28 cellular contexts compared by ENCODE assay signal in the genomic region with DNA sequence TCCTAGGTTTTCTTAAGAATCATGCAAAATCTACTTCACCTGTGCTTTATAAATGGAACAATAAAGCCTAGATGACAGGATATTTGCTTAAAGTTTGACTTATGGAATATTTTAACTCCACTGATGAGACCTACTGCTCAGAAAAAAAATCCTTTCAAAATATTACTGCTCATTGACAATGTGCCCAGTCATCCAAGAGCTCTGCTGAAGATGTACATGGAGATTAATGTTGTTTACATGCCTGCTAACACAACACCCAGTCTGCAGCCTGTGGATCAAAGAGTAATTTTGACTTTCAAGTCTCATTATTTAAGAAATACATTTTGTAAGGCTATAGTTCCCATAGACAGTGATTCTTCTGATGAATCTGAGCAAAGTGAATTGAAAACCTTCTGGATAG.
"Had no signal": no experiment of that assay in that cellular context is flagged by ENCODE, and none has a peak within 500 bp of the region (broad histone marks: within the 10 kb centered on the region; RNA-seq: fewer than 3 reads in every experiment).

No MANE protein-coding gene starts in this region.

- H3K4me1 Mint-ChIP-seq: natural killer cell; nephron; neural progenitor cell; stimulated activated effector memory CD8-positive, alpha-beta T cell treated with anti-CD3 and anti-CD28 coated beads, Interleukin-12 subunit alpha, Interleukin-12 subunit beta, amount 100 ng/mL, for 72 hours; stimulated activated naive B cell treated with anti-CD40 and anti-IgM and Interleukin-4, amounts not matched to agents 10 μg/mL and 1 μg/mL and 100 μg/mL, for 72 hours had no signal

- H3K36me3 ChIP-seq: neural progenitor cell, ovary, right lobe of liver, sigmoid colon, stomach, thoracic aorta, thyroid gland, tibial nerve, upper lobe of right lung, uterus had no signal

- H2AFZ ChIP-seq: neural progenitor cell, parathyroid adenoma had no signal

- H3K9me3 Mint-ChIP-seq: stimulated activated naive B cell treated with anti-CD40 and anti-IgM and Interleukin-4, amounts not matched to agents 10 μg/mL and 1 μg/mL and 100 μg/mL, for 72 hours had no signal

- H3K9ac ChIP-seq: neural progenitor cell, parathyroid adenoma had no signal

- H3K4me2 ChIP-seq: neural progenitor cell had no signal

- H3K9me3 ChIP-seq: ovary, right lobe of liver, sigmoid colon, thoracic aorta, thyroid gland, tibial nerve, upper lobe of right lung, uterus had no signal

- H3K27me3 Mint-ChIP-seq: progenitor cell of endocrine pancreas; stimulated activated naive B cell treated with anti-CD40 and anti-IgM and Interleukin-4, amounts not matched to agents 10 μg/mL and 1 μg/mL and 100 μg/mL, for 72 hours; stimulated activated naive CD8-positive, alpha-beta T cell treated with anti-CD3 and anti-CD28 coated beads, Interleukin-15, Interleukin-2, amounts not matched to agents 100 ng/mL and 50 ng/mL, for 24 hours; type B pancreatic cell had no signal

- H3K27ac ChIP-seq: neural progenitor cell, ovary, parathyroid adenoma, psoas muscle, right lobe of liver, sigmoid colon, stomach, thoracic aorta, thyroid gland, tibial nerve, upper lobe of right lung, uterus had no signal

- H3K27ac Mint-ChIP-seq: natural killer cell; nephron; neural progenitor cell; progenitor cell of endocrine pancreas; stimulated activated effector memory CD8-positive, alpha-beta T cell treated with anti-CD3 and anti-CD28 coated beads, Interleukin-12 subunit alpha, Interleukin-12 subunit beta, amount 100 ng/mL, for 72 hours; stimulated activated naive B cell treated with anti-CD40 and anti-IgM and Interleukin-4, amounts not matched to agents 10 μg/mL and 1 μg/mL and 100 μg/mL, for 72 hours; stimulated activated naive CD8-positive, alpha-beta T cell treated with anti-CD3 and anti-CD28 coated beads, Interleukin-15, Interleukin-2, amounts not matched to agents 100 ng/mL and 50 ng/mL, for 24 hours; type B pancreatic cell had no signal

- H3K4me3 Mint-ChIP-seq: natural killer cell; nephron; neural progenitor cell; stimulated activated effector memory CD8-positive, alpha-beta T cell treated with anti-CD3 and anti-CD28 coated beads, Interleukin-12 subunit alpha, Interleukin-12 subunit beta, amount 100 ng/mL, for 72 hours; stimulated activated naive B cell treated with anti-CD40 and anti-IgM and Interleukin-4, amounts not matched to agents 10 μg/mL and 1 μg/mL and 100 μg/mL, for 72 hours; stimulated activated naive CD8-positive, alpha-beta T cell treated with anti-CD3 and anti-CD28 coated beads, Interleukin-15, Interleukin-2, amounts not matched to agents 100 ng/mL and 50 ng/mL, for 24 hours; type B pancreatic cell had no signal

- H3K4me1 ChIP-seq: neural progenitor cell, parathyroid adenoma, psoas muscle, right lobe of liver, sigmoid colon, stomach, thyroid gland, tibial nerve, upper lobe of right lung, uterus had no signal

- DNase-seq: natural killer cell; occipital lobe; ovary; posterior cingulate gyrus; psoas muscle; right cardiac atrium; right lobe of liver; sigmoid colon; small intestine; stimulated activated CD4-positive, alpha-beta T cell treated with anti-CD3 and anti-CD28 coated beads, Interleukin-15, amount 100 ng/mL, for 24 hours; stimulated activated CD4-positive, alpha-beta T cell treated with anti-CD3 and anti-CD28 coated beads, Interleukin-2, amount 100 ng/mL, for 24 hours; stimulated activated CD4-positive, alpha-beta T cell treated with anti-CD3 and anti-CD28 coated beads, Interleukin-2, amount 100 ng/mL, for 48 hours; stimulated activated CD4-positive, alpha-beta T cell treated with anti-CD3 and anti-CD28 coated beads, Interleukin-4, amount 100 ng/mL, for 24 hours; stimulated activated naive B cell treated with anti-CD40 and anti-IgM and Interleukin-4, amounts not matched to agents 10 μg/mL and 1 μg/mL and 100 μg/mL, for 72 hours; stimulated activated naive CD4-positive, alpha-beta T cell treated with Interleukin-2 at 50 U/mL for 16 hours; stomach; thyroid gland; upper lobe of right lung; uterus had no signal

- FAIRE-seq: small intestine had no signal

- H3K4me3 ChIP-seq: neural progenitor cell, ovary, psoas muscle, right lobe of liver, sigmoid colon, stomach, thoracic aorta, thyroid gland, tibial nerve, upper lobe of right lung, uterus had no signal

- H3K79me2 ChIP-seq: parathyroid adenoma had no signal

- H3K36me3 Mint-ChIP-seq: neural progenitor cell; stimulated activated effector memory CD8-positive, alpha-beta T cell treated with anti-CD3 and anti-CD28 coated beads, Interleukin-12 subunit alpha, Interleukin-12 subunit beta, amount 100 ng/mL, for 72 hours; stimulated activated naive B cell treated with anti-CD40 and anti-IgM and Interleukin-4, amounts not matched to agents 10 μg/mL and 1 μg/mL and 100 μg/mL, for 72 hours; type B pancreatic cell had no signal

- H3K27me3 ChIP-seq: neural progenitor cell, ovary, right lobe of liver, sigmoid colon, stomach, thyroid gland, tibial nerve, upper lobe of right lung, uterus had no signal
